Comparison of ENCODE assay signal across 24 cellular contexts in genomic region chr9:86491634-86492266, GRCh38.
DNase-seq lines count a peak whose midpoint lies in the region; ATAC-seq and TF ChIP-seq lines count a peak whose summit lies in the region.
"Had no signal": no experiment of that assay in that cellular context is flagged by ENCODE, and none has a peak within 500 bp of the region (broad histone marks: within the 10 kb centered on the region; RNA-seq: fewer than 3 reads in every experiment).

No MANE protein-coding gene starts in this region.

- no peaks in the 10 kb centered on the region for H3K27me3 ChIP-seq in smooth muscle cell (ENCODE audit: low read depth)
- H3K27me3 ChIP-seq: BLaER1, MG63 had no signal

- ATAC-seq in activated CD8-positive, alpha-beta T cell treated with anti-CD3 and anti-CD28 coated beads for 36 hours = no peak
- ATAC-seq in stimulated activated naive CD8-positive, alpha-beta T cell treated with anti-CD3 and anti-CD28 coated beads, Interleukin-15, Interleukin-2, amounts not matched to agents 100 U/mL and 50 U/mL, for 24 hours = no peak
- ATAC-seq: GM12878, GM23338 had no signal

- peaks cover 6% of the 10 kb centered on the region for H3K4me1 ChIP-seq in smooth muscle cell (ENCODE audit: low read depth)
- H3K4me1 ChIP-seq: BLaER1, Caco-2, HAP-1 had no signal

- POLR2A ChIA-PET in HEK293T (lab: Yijun Ruan, JAX) = no interaction called here
- POLR2A ChIA-PET in activated CD8-positive, alpha-beta T cell treated with anti-CD3 and anti-CD28 coated beads for 36 hours (lab: Charles Lee) = no interaction called here

- peaks cover 14% of the 10 kb centered on the region for H3F3A ChIP-seq in smooth muscle cell (ENCODE audit: low read depth)

- H3K9ac ChIP-seq in smooth muscle cell (ENCODE audit: low read depth) = no peak overlapping the region
- H3K9ac ChIP-seq: BLaER1 had no signal

- H3K4me2 ChIP-seq in smooth muscle cell = no peak overlapping the region
- H3K4me2 ChIP-seq: BLaER1, GM23338 had no signal

- H3K4me1 Mint-ChIP-seq in nephron progenitor cell = peaks cover 60% of the 10 kb centered on the region
- H3K4me1 Mint-ChIP-seq in activated CD8-positive, alpha-beta T cell treated with anti-CD3 and anti-CD28 coated beads for 36 hours (ENCODE audit: low read depth) = no peaks in the 10 kb centered on the region

- no peak overlapping the region for H3K4me3 Mint-ChIP-seq in nephron progenitor cell
- no peak overlapping the region for H3K4me3 Mint-ChIP-seq in activated CD8-positive, alpha-beta T cell treated with anti-CD3 and anti-CD28 coated beads for 36 hours
- H3K4me3 Mint-ChIP-seq: CD4-positive, alpha-beta T cell; GM23338; IgD-negative memory B cell had no signal

- WGBS in smooth muscle cell (ENCODE audit: low lambda C conversion rate) = 60% methylated on average over 8 of the region's 8 CpGs

- H4K20me1 ChIP-seq in smooth muscle cell (ENCODE audit: low read depth) = no peaks in the 10 kb centered on the region
- H4K20me1 ChIP-seq: BLaER1 had no signal

- CTCF ChIA-PET in HEK293T (lab: Yijun Ruan, JAX) = no interaction called here
- CTCF ChIA-PET in activated CD8-positive, alpha-beta T cell treated with anti-CD3 and anti-CD28 coated beads for 36 hours (lab: Charles Lee) = no interaction called here

- H3K9me3 Mint-ChIP-seq in nephron progenitor cell = peaks cover 5% of the 10 kb centered on the region
- no peaks in the 10 kb centered on the region for H3K9me3 Mint-ChIP-seq in activated CD8-positive, alpha-beta T cell treated with anti-CD3 and anti-CD28 coated beads for 36 hours
- H3K9me3 Mint-ChIP-seq: CD4-positive, alpha-beta T cell; GM23338 had no signal

- H3K4me3 ChIP-seq in smooth muscle cell = no peak overlapping the region
- H3K4me3 ChIP-seq: BLaER1, GM12878, GM23338, HAP-1, MG63, SK-N-MC had no signal

- TF ChIP-seq CTCF in nephron progenitor cell (IDR thresholded peaks at IDR 0.05) = no peak
- TF ChIP-seq CTCF in smooth muscle cell (IDR thresholded peaks at IDR 0.05; ENCODE audit: borderline replicate concordance, insufficient read depth, poor library complexity, severe bottlenecking) = no peak
- TF ChIP-seq CTCF in activated CD8-positive, alpha-beta T cell treated with anti-CD3 and anti-CD28 coated beads for 36 hours (IDR thresholded peaks at IDR 0.05) = no peak

- peak overlapping the region; percentile 0 for H3K27ac Mint-ChIP-seq in nephron progenitor cell
- no peak overlapping the region for H3K27ac Mint-ChIP-seq in activated CD8-positive, alpha-beta T cell treated with anti-CD3 and anti-CD28 coated beads for 36 hours
- H3K27ac Mint-ChIP-seq: CD4-positive, alpha-beta T cell; GM23338; IgD-negative memory B cell had no signal

- no peak overlapping the region for H2AFZ ChIP-seq in smooth muscle cell (ENCODE audit: low read depth)

- H3K27me3 Mint-ChIP-seq in nephron progenitor cell (ENCODE audit: low read depth, poor library complexity) = peaks cover 4% of the 10 kb centered on the region
- H3K27me3 Mint-ChIP-seq in activated CD8-positive, alpha-beta T cell treated with anti-CD3 and anti-CD28 coated beads for 36 hours = no peaks in the 10 kb centered on the region
- H3K27me3 Mint-ChIP-seq: IgD-negative memory B cell had no signal

- no peaks in the 10 kb centered on the region for H3K79me2 ChIP-seq in smooth muscle cell (ENCODE audit: low read depth)

- H3K36me3 Mint-ChIP-seq in nephron progenitor cell (ENCODE audit: low read depth) = no peaks in the 10 kb centered on the region
- no peaks in the 10 kb centered on the region for H3K36me3 Mint-ChIP-seq in activated CD8-positive, alpha-beta T cell treated with anti-CD3 and anti-CD28 coated beads for 36 hours (ENCODE audit: low read depth)
- H3K36me3 Mint-ChIP-seq: IgD-negative memory B cell had no signal

- peak overlapping the region; percentile 9 for H3K27ac ChIP-seq in smooth muscle cell (ENCODE audit: low read depth)
- H3K27ac ChIP-seq: BLaER1, SK-N-MC had no signal

- intact Hi-C loops in activated CD8-positive, alpha-beta T cell treated with anti-CD3 and anti-CD28 coated beads for 36 hours (cut with micrococcal nuclease) = no loop called here

- peak; percentile 24 for DNase-seq in HEK293T (ENCODE audit: extremely low spot score)
- DNase-seq in T1000 (lab: John Stamatoyannopoulos, UW) = peak; percentile 37
- no peak for DNase-seq in nephron progenitor cell
- DNase-seq in smooth muscle cell (lab: John Stamatoyannopoulos, UW; ENCODE audit: unreplicated experiment) = no peak
- DNase-seq in hypothalamus (lab: John Stamatoyannopoulos, UW) = no peak
- no peak for DNase-seq in activated CD8-positive, alpha-beta T cell treated with anti-CD3 and anti-CD28 coated beads for 36 hours
- DNase-seq in stimulated activated naive CD8-positive, alpha-beta T cell treated with anti-CD3 and anti-CD28 coated beads, Interleukin-15, Interleukin-2, amounts not matched to agents 100 U/mL and 50 U/mL, for 24 hours = no peak
- DNase-seq: Caco-2; CD4-positive, alpha-beta T cell; DMS 273 treated with DMSO at 0.1 percent for 48 hours; DMS79 treated with DMSO at 0.1 percent for 48 hours; MG63; NCI-H1417; NCI-H187; NCI-H446 treated with DMSO at 0.1 percent for 48 hours; NCI-H526 treated with DMSO at 0.1 percent for 48 hours; RPMI8226; SHP77 had no signal

- no peaks in the 10 kb centered on the region for H3K36me3 ChIP-seq in smooth muscle cell (ENCODE audit: low read depth)
- H3K36me3 ChIP-seq: BLaER1, HAP-1, MG63 had no signal

- H3K9me3 ChIP-seq in smooth muscle cell (replicated peaks; ENCODE audit: low read depth) = no peaks in the 10 kb centered on the region
- H3K9me3 ChIP-seq: BLaER1, Caco-2, HAP-1, MG63 had no signal

TF ChIP-seq in HEK293T, 16 proteins besides CTCF, POLR2A, EP300 and RAD21:
- no peak for TF ChIP-seq CTBP1 (IDR thresholded peaks at IDR 0.05; ENCODE audit: borderline replicate concordance)
- no peak for TF ChIP-seq ELF4 (IDR thresholded peaks at IDR 0.05)
- no peak for TF ChIP-seq LEF1 (IDR thresholded peaks at IDR 0.05; ENCODE audit: borderline replicate concordance)
- no peak for TF ChIP-seq SUZ12 (IDR thresholded peaks at IDR 0.05)
- TF ChIP-seq SP1 (IDR thresholded peaks at IDR 0.05) = no peak
- TF ChIP-seq ARNT (IDR thresholded peaks at IDR 0.05) = no peak
- no peak for TF ChIP-seq NFRKB (IDR thresholded peaks at IDR 0.05)
- no peak for TF ChIP-seq FOXM1 (IDR thresholded peaks at IDR 0.05; ENCODE audit: borderline replicate concordance)
- TF ChIP-seq ZNF384 (IDR thresholded peaks at IDR 0.05) = no peak
- no peak for TF ChIP-seq PKNOX1 (IDR thresholded peaks at IDR 0.05)
- no peak for TF ChIP-seq L3MBTL2 (conservative IDR thresholded peaks at IDR 0.05)
- TF ChIP-seq BHLHE40 (IDR thresholded peaks at IDR 0.05; ENCODE audit: borderline replicate concordance) = no peak

Comparison
In these comparisons a context has a peak if more than half of its experiments do, and no peak if none do; other contexts are left out.
1. DNase-seq: peak in HEK293T (single experiment) and T1000 (single experiment); none in nephron progenitor cell (single experiment), smooth muscle cell (single experiment), hypothalamus (0 of 51), activated CD8-positive, alpha-beta T cell treated with anti-CD3 and anti-CD28 coated beads for 36 hours (single experiment) and stimulated activated naive CD8-positive, alpha-beta T cell treated with anti-CD3 and anti-CD28 coated beads, Interleukin-15, Interleukin-2, amounts not matched to agents 100 U/mL and 50 U/mL, for 24 hours (single experiment).